ENCODE assay signal across 15 cellular contexts in the genomic region with DNA sequence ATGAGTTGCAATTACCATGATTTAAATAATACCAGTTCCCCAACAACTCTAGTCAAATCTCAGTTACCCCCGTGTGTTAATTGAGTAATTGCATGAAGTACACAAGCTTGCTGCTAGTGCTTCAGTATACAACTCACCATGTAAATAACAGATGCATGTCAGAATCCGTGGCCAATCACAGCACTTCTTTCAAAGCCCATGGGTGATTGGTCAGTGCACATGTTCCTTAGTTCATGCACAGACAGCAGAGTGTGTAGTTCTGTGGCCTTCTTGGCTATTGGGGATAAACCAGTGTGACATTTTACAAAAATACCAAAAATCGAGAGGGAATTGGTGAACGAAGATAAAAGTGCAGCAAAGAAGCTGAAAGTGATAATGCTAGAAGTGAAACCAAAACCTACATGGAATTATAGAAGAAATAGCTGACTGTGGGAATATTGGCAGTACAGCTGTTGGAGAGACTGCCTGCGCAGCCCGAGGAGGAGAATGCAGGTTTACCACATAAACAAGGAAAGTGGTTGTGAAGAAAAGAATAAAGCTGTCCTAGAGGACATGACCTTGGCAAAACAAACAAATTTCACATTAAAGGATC. TPM values are rescaled to one million over a fixed set of nuclear protein-coding genes. Genes with fewer than 3 reads are reported as not detected.
A peak's percentile ranks its signal among the peaks of the same experiment; 100 is the strongest.
DNase-seq lines count a peak whose midpoint lies in the region; ATAC-seq and TF ChIP-seq lines count a peak whose summit lies in the region.
"Had no signal": no experiment of that assay in that cellular context is flagged by ENCODE, and none has a peak within 500 bp of the region (broad histone marks: within the 10 kb centered on the region; RNA-seq: fewer than 3 reads in every experiment).

No MANE protein-coding gene starts in this region.

- H2AFZ ChIP-seq in ACC112 (ENCODE audit: low read length, unreplicated experiment) = no peak overlapping the region

- intact Hi-C loops in right lobe of liver (cut with DNase I) (no loop called here), Right ventricle myocardium inferior (cut with DNase I) (no loop called here)
- intact Hi-C loops in activated naive CD4-positive, alpha-beta T cell treated with anti-CD3 and anti-CD28 coated beads for 36 hours (cut with micrococcal nuclease) = no loop called here

- peak; percentile 32 for DNase-seq in LHCN-M2 (ENCODE audit: low read depth)
- DNase-seq in right lobe of liver = no peak
- DNase-seq in activated naive CD4-positive, alpha-beta T cell treated with anti-CD3 and anti-CD28 coated beads for 36 hours = no peak
- DNase-seq in Right ventricle myocardium inferior (ENCODE audit: missing footprints) = no peak
- no peak for DNase-seq in stimulated activated CD4-positive, alpha-beta T cell treated with anti-CD3 and anti-CD28 coated beads, Interleukin-15, amount 100 ng/mL, for 24 hours
- DNase-seq: activated naive CD8-positive, alpha-beta T cell treated with anti-CD3 and anti-CD28 coated beads, Interleukin-2, amount 10 ng/mL, durations not matched to agents 7 days and 5 days; activated T-cell treated with anti-CD3 and anti-CD28 coated beads, Interleukin-2, amount 50 U/mL, for 1 hour; central memory CD4-positive, alpha-beta T cell; H7; sigmoid colon; upper lobe of right lung had no signal

- WGBS in right lobe of liver (ENCODE audit: insufficient coverage, low coverage, low lambda C conversion rate, missing lambda C conversion rate) = 12% methylated on average over 6 of the region's 6 CpGs

- no peak for TF ChIP-seq CTCF in brain (conservative IDR thresholded peaks at IDR 0.05)
- TF ChIP-seq CTCF in right lobe of liver (IDR thresholded peaks at IDR 0.05) = no peak

- H3K9me3 Mint-ChIP-seq in brain = peaks cover 0 to 7% (median 0%) of the 10 kb centered on the region in 5 experiments
- H3K9me3 Mint-ChIP-seq in activated naive CD4-positive, alpha-beta T cell treated with anti-CD3 and anti-CD28 coated beads for 36 hours = no peaks in the 10 kb centered on the region
- H3K9me3 Mint-ChIP-seq: activated naive CD8-positive, alpha-beta T cell treated with anti-CD3 and anti-CD28 coated beads, Interleukin-2, amount 10 ng/mL, durations not matched to agents 7 days and 5 days had no signal

- H3K4me3 Mint-ChIP-seq in brain = peak overlapping the region in 3 of 5 experiments; percentile 34 to 56 (median 47)
- H3K4me3 Mint-ChIP-seq in activated naive CD4-positive, alpha-beta T cell treated with anti-CD3 and anti-CD28 coated beads for 36 hours = no peak overlapping the region
- H3K4me3 Mint-ChIP-seq: activated naive CD8-positive, alpha-beta T cell treated with anti-CD3 and anti-CD28 coated beads, Interleukin-2, amount 10 ng/mL, durations not matched to agents 7 days and 5 days had no signal

- peaks cover 89% of the 10 kb centered on the region for H3K4me1 Mint-ChIP-seq in brain
- peaks cover 4% of the 10 kb centered on the region for H3K4me1 Mint-ChIP-seq in activated naive CD4-positive, alpha-beta T cell treated with anti-CD3 and anti-CD28 coated beads for 36 hours (ENCODE audit: low read depth)

- no peak overlapping the region for H3K27ac ChIP-seq in ACC112 (ENCODE audit: low read depth, low read length)
- H3K27ac ChIP-seq in right lobe of liver = peak overlapping the region; percentile 5 to 87 (median 76)
- H3K27ac ChIP-seq: sigmoid colon, upper lobe of right lung had no signal

- H3K27me3 ChIP-seq in ACC112 (ENCODE audit: insufficient read depth, low read length) (no peaks in the 10 kb centered on the region), right lobe of liver (no peaks in the 10 kb centered on the region)
- H3K27me3 ChIP-seq: sigmoid colon, upper lobe of right lung had no signal

- no peaks in the 10 kb centered on the region for H3K36me3 ChIP-seq in ACC112 (ENCODE audit: insufficient read depth, low read length)
- no peaks in the 10 kb centered on the region for H3K36me3 ChIP-seq in right lobe of liver
- H3K36me3 ChIP-seq: sigmoid colon, upper lobe of right lung had no signal

- H3K36me3 Mint-ChIP-seq in brain = peaks cover 24% of the 10 kb centered on the region
- H3K36me3 Mint-ChIP-seq in activated naive CD4-positive, alpha-beta T cell treated with anti-CD3 and anti-CD28 coated beads for 36 hours (ENCODE audit: low read depth) = no peaks in the 10 kb centered on the region
- H3K36me3 Mint-ChIP-seq: activated naive CD8-positive, alpha-beta T cell treated with anti-CD3 and anti-CD28 coated beads, Interleukin-2, amount 10 ng/mL, durations not matched to agents 7 days and 5 days had no signal

- TF ChIP-seq POLR2A in right lobe of liver (IDR thresholded peaks at IDR 0.05) = no peak

- peaks cover 3% of the 10 kb centered on the region for H3K4me1 ChIP-seq in ACC112 (ENCODE audit: control insufficient read depth, insufficient read depth, low read length, unreplicated experiment)
- peaks cover 0 to 22% (median 6%) of the 10 kb centered on the region in 4 donors for H3K4me1 ChIP-seq in right lobe of liver
- H3K4me1 ChIP-seq: sigmoid colon had no signal

- H3K4me3 ChIP-seq in ACC112 (ENCODE audit: low read depth, low read length) (peak overlapping the region; percentile 40), right lobe of liver (peak overlapping the region in 2 of 3 donors; percentile 2 to 33)
- H3K4me3 ChIP-seq: GM12878, sigmoid colon, upper lobe of right lung had no signal

- CTCF ChIA-PET in activated naive CD4-positive, alpha-beta T cell treated with anti-CD3 and anti-CD28 coated beads for 36 hours (lab: Charles Lee) = no interaction called here

- H3K27ac Mint-ChIP-seq in brain = peak overlapping the region in 4 of 5 experiments; percentile 58 to 89 (median 76)
- H3K27ac Mint-ChIP-seq in activated naive CD4-positive, alpha-beta T cell treated with anti-CD3 and anti-CD28 coated beads for 36 hours = no peak overlapping the region
- H3K27ac Mint-ChIP-seq: activated naive CD8-positive, alpha-beta T cell treated with anti-CD3 and anti-CD28 coated beads, Interleukin-2, amount 10 ng/mL, durations not matched to agents 7 days and 5 days had no signal

- no peaks in the 10 kb centered on the region for H3K27me3 Mint-ChIP-seq in brain
- H3K27me3 Mint-ChIP-seq in activated naive CD4-positive, alpha-beta T cell treated with anti-CD3 and anti-CD28 coated beads for 36 hours (ENCODE audit: low read depth) = peaks cover 8% of the 10 kb centered on the region

- peaks cover 4% of the 10 kb centered on the region for H3K79me2 ChIP-seq in ACC112 (ENCODE audit: control insufficient read depth, insufficient read depth, low read length, unreplicated experiment)

- ATAC-seq in right lobe of liver (peak; percentile 60 to 65 (median 62)), GM21619 (IDR thresholded peaks at IDR 0.05; ENCODE audit: unreplicated experiment) (no peak), Right ventricle myocardium inferior (no peak)
- ATAC-seq: GM12878, upper lobe of right lung had no signal

- no peaks in the 10 kb centered on the region for H3K9me3 ChIP-seq in right lobe of liver
- H3K9me3 ChIP-seq: sigmoid colon, upper lobe of right lung had no signal

RNA-seq across cellular contexts. Expression of a gene that starts 59.4 kb away (rescaled TPM):
- total RNA-seq in LHCN-M2 (2014; rRNA removed) (18.1 and 19.1 TPM in 2 replicates), right lobe of liver (10 to 100 TPM; 21.5 to 41.0 (median 33.2) TPM), Right ventricle myocardium inferior (55.9 TPM)
- polyA plus RNA-seq in LHCN-M2 (2012) = 21.3 TPM
- 38.5 TPM for polyA plus RNA-seq in brain (ENCODE audit: insufficient read depth, low read depth, low replicate concordance)
- 1 to 10 TPM; 5.3 to 5.6 TPM for total RNA-seq in activated naive CD4-positive, alpha-beta T cell treated with anti-CD3 and anti-CD28 coated beads for 36 hours

Comparison
In these comparisons a context has a peak if more than half of its experiments do, and no peak if none do; other contexts are left out.
1. ATAC-seq: peak in right lobe of liver (4 of 4); none in GM21619 (single experiment) and Right ventricle myocardium inferior (single experiment).